9 cellular contexts compared by ENCODE assay signal in the genomic region with DNA sequence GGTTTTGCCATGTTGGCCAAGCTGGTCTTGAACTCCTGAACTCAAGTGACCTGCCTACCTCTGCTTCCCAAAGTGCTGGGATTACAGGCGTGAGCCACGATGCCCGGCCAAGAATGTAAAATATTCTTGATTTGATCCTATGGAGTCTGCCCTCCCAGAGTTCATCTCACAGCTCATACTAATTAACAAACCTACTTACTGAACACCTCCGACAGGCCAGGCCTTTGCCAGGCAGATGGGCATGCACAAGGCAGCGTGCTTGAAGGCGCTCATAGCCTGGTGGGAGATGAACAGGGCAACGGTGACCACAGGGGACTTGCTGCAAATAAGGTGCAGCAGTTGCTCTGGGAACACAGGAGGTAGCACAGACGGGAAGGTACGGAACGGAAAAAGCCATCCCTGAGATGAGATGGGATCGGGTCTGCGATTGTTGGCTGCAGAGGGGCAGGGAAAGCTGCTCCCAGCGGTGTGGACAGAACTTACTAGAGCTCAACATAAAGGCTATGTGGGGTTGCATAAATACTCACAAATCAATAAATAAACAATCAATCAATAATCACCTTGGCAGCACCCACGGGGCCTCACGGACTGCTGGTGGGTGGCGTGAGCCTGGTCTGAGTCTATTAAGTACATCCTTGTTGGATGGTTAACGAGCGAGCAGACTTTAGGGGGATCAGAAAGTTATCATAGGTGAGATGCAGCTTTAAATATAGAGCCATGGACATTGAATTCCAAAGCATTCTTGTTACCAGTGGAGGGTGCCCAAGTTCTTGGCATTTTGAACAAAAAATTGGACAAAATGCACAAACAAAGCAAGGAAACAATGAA. TPM values are rescaled to one million over a fixed set of nuclear protein-coding genes. Genes with fewer than 3 reads are reported as not detected.
DNase-seq lines count a peak whose midpoint lies in the region; ATAC-seq and TF ChIP-seq lines count a peak whose summit lies in the region.
"Had no signal": no experiment of that assay in that cellular context is flagged by ENCODE, and none has a peak within 500 bp of the region (broad histone marks: within the 10 kb centered on the region; RNA-seq: fewer than 3 reads in every experiment).

No MANE protein-coding gene starts in this region.

- H3K27ac ChIP-seq in RWPE1: peak overlapping the region; percentile 80
- H3K27ac ChIP-seq in esophagus squamous epithelium: peak overlapping the region; percentile 11 to 63 (median 42)
- peak overlapping the region; percentile 54 for H3K27ac ChIP-seq in ovary

- H3K4me1 ChIP-seq in esophagus squamous epithelium (peaks cover 0 to 30% (median 11%) of the 10 kb centered on the region in 3 donors), ovary (ENCODE audit: insufficient read depth) (peaks cover 7% of the 10 kb centered on the region)

- TF ChIP-seq CTCF in AG09319 (IDR thresholded peaks at IDR 0.05; ENCODE audit: low read depth, low read length) (peak; percentile 25; the same call in 1 of the 2 replicates), RWPE1 (conservative IDR thresholded peaks at IDR 0.05; ENCODE audit: low read depth) (no peak), esophagus squamous epithelium (IDR thresholded peaks at IDR 0.05) (no peak), ovary (IDR thresholded peaks at IDR 0.05) (no peak)

- no peak for TF ChIP-seq POLR2A in esophagus squamous epithelium (IDR thresholded peaks at IDR 0.05)
- TF ChIP-seq POLR2A in ovary (IDR thresholded peaks at IDR 0.05): no peak

- WGBS in esophagus squamous epithelium, 2 donors: 64 to 67% methylated on average over 17 to 18 of the region's 18 CpGs
- WGBS in ovary, 3 donors: 31 to 45% (median 31%) methylated on average over 18 of the region's 18 CpGs

- H3K27me3 ChIP-seq in esophagus squamous epithelium (no peaks in the 10 kb centered on the region), ovary (no peaks in the 10 kb centered on the region)

- H3K9me3 ChIP-seq in esophagus squamous epithelium (no peaks in the 10 kb centered on the region), ovary (no peaks in the 10 kb centered on the region)

- POLR2A ChIA-PET in RWPE1 (lab: Yijun Ruan, JAX; ENCODE audit: low non-redundant PET): no interaction called here

- H3K36me3 ChIP-seq in esophagus squamous epithelium: no peaks in the 10 kb centered on the region
- no peaks in the 10 kb centered on the region for H3K36me3 ChIP-seq in ovary

- peak overlapping the region; percentile 18 to 61 (median 46) for H3K4me3 ChIP-seq in esophagus squamous epithelium
- peak overlapping the region; percentile 46 for H3K4me3 ChIP-seq in ovary

- intact Hi-C loops in esophagus squamous epithelium (cut with DNase I) (no loop called here), ovary (cut with DNase I) (loop anchor here in 1 of 4 donors (10.0 kb wide), 1 partner anchor 291 kb away; the partner anchor contains the start of gene FAM171A1)

- ATAC-seq in HG02870 (IDR thresholded peaks at IDR 0.05; ENCODE audit: unreplicated experiment) (no peak), GM21825 (IDR thresholded peaks at IDR 0.05; ENCODE audit: unreplicated experiment) (no peak)

- DNase-seq in AG09319 (ENCODE audit: extremely low read depth, low read depth) (no peak), RWPE1 (ENCODE audit: low spot score) (no peak), esophagus squamous epithelium (lab: John Stamatoyannopoulos, UW) (no peak), ovary (no peak), COLO829 (ENCODE audit: low spot score) (no peak)
- no peak for DNase-seq in effector CD8-positive, alpha-beta T cell (lab: John Stamatoyannopoulos, UW)
- DNase-seq: DND-41 had no signal

- no peak for TF ChIP-seq EP300 in ovary (IDR thresholded peaks at IDR 0.05)

- CTCF ChIA-PET in RWPE1 (lab: Yijun Ruan, JAX): interaction anchor here (0.8 kb wide), 1 partner anchor 9 kb away, joined by 3 read pairs; no protein-coding TSS in a partner anchor

RNA-seq across cellular contexts. Expression of gene ACBD7, which starts 4.7 kb away (rescaled TPM):
- total RNA-seq in esophagus squamous epithelium (under 1 TPM in 3 of 4 donors, not detected in 1; 0.31 to 0.91 (median 0.76) TPM), ovary (1 to 10 TPM in 1 of 7 donors, under 1 TPM in 5, not detected in 1; 0.17 to 1.7 (median 0.48) TPM)
- polyA plus RNA-seq in ovary: under 1 TPM; 0.08 to 0.55 TPM

RNA-seq across cellular contexts. Expression of gene RPP38, which starts 13.3 kb away (rescaled TPM):
- total RNA-seq in esophagus squamous epithelium (10 to 100 TPM; 10.8 to 21.0 (median 14.8) TPM), ovary (10 to 100 TPM in 5 of 7 donors, 1 to 10 TPM in 2; 9.1 to 19.2 (median 11.9) TPM)
- polyA plus RNA-seq in ovary: 10 to 100 TPM; 16.5 to 20.7 TPM

RNA-seq across cellular contexts. Expression of gene OLAH, which starts 40.1 kb away (rescaled TPM):
- total RNA-seq in esophagus squamous epithelium (1 to 10 TPM in 3 of 4 donors, under 1 TPM in 1; 0.57 to 9.4 (median 5.1) TPM), ovary (under 1 TPM in 1 of 7 donors, not detected in 6; 0.48 TPM)
- polyA plus RNA-seq in ovary: under 1 TPM; 0.23 to 0.40 TPM
